In genomic region chr12:10749700-10750384, GRCh38 we compare ENCODE assay signal across 8 cellular contexts. TPM values are rescaled to one million over a fixed set of nuclear protein-coding genes. Genes with fewer than 3 reads are reported as not detected.
DNase-seq lines count a peak whose midpoint lies in the region; ATAC-seq lines count a peak whose summit lies in the region.

No MANE protein-coding gene starts in this region.

- H3K4me1 ChIP-seq in effector memory CD4-positive, alpha-beta T cell (ENCODE audit: control insufficient read depth, insufficient read depth, low read length, poor library complexity, severe bottlenecking): no peaks in the 10 kb centered on the region

- ATAC-seq in GM19324 (IDR thresholded peaks at IDR 0.05; ENCODE audit: low FRiP score, unreplicated experiment) (peak; percentile 85), HG03520 (IDR thresholded peaks at IDR 0.05; ENCODE audit: unreplicated experiment) (peak; percentile 79), memory B cell (ENCODE audit: low read depth) (peak; percentile 86)

- no peaks in the 10 kb centered on the region for H3K36me3 ChIP-seq in effector memory CD4-positive, alpha-beta T cell (ENCODE audit: control insufficient read depth, insufficient read depth, low read length)

- peaks cover 49% of the 10 kb centered on the region for H3K27me3 Mint-ChIP-seq in activated CD4-positive, alpha-beta memory T cell treated with anti-CD3 and anti-CD28 coated beads, Interleukin-2, amount 10 ng/mL, durations not matched to agents 7 days and 5 days
- H3K27me3 Mint-ChIP-seq in memory B cell: peaks cover 13% of the 10 kb centered on the region

- H3K4me3 Mint-ChIP-seq in activated CD4-positive, alpha-beta memory T cell treated with anti-CD3 and anti-CD28 coated beads, Interleukin-2, amount 10 ng/mL, durations not matched to agents 7 days and 5 days: peak overlapping the region; percentile 56
- peak overlapping the region; percentile 54 for H3K4me3 Mint-ChIP-seq in memory B cell

- no peaks in the 10 kb centered on the region for H3K9me3 Mint-ChIP-seq in activated CD4-positive, alpha-beta memory T cell treated with anti-CD3 and anti-CD28 coated beads, Interleukin-2, amount 10 ng/mL, durations not matched to agents 7 days and 5 days
- H3K9me3 Mint-ChIP-seq in memory B cell: no peaks in the 10 kb centered on the region

- DNase-seq in C1 segment of cervical spinal cord (lab: John Stamatoyannopoulos, UW) (peak in 13 of 14 donors; percentile 8 to 80 (median 49)), NCI-H748 treated with DMSO at 0.1 percent for 48 hours (lab: John Stamatoyannopoulos, UW) (peak; percentile 60), memory B cell (ENCODE audit: low spot score in 2 of 2) (peak; percentile 49 to 60)
- DNase-seq in activated CD4-positive, alpha-beta memory T cell treated with anti-CD3 and anti-CD28 coated beads, Interleukin-2, amount 10 ng/mL, durations not matched to agents 7 days and 5 days: peak; percentile 70
- peak; percentile 10 to 25 (median 24) for DNase-seq in effector memory CD4-positive, alpha-beta T cell
- DNase-seq in stimulated activated CD8-positive, alpha-beta memory T cell treated with anti-CD3 and anti-CD28 coated beads, Interleukin-12 subunit alpha, Interleukin-12 subunit beta, amount 100 ng/mL, for 4 hours (ENCODE audit: low read depth): peak; percentile 28

- no peaks in the 10 kb centered on the region for H3K9me3 ChIP-seq in effector memory CD4-positive, alpha-beta T cell (ENCODE audit: control insufficient read depth, low read length)

- no peaks in the 10 kb centered on the region for H3K36me3 Mint-ChIP-seq in activated CD4-positive, alpha-beta memory T cell treated with anti-CD3 and anti-CD28 coated beads, Interleukin-2, amount 10 ng/mL, durations not matched to agents 7 days and 5 days (ENCODE audit: low read depth)
- H3K36me3 Mint-ChIP-seq in memory B cell: no peaks in the 10 kb centered on the region

- H3K4me3 ChIP-seq in effector memory CD4-positive, alpha-beta T cell (ENCODE audit: insufficient read depth, low read depth, low read length, poor library complexity, severe bottlenecking): no peak overlapping the region

- no peak overlapping the region for H3K27ac ChIP-seq in effector memory CD4-positive, alpha-beta T cell (ENCODE audit: insufficient read depth, low read length, poor library complexity, severe bottlenecking)

- H3K27me3 ChIP-seq in effector memory CD4-positive, alpha-beta T cell (replicated peaks; ENCODE audit: control insufficient read depth, insufficient read depth, low read length, poor library complexity, severe bottlenecking): peaks cover 3% of the 10 kb centered on the region

- H3K4me1 Mint-ChIP-seq in activated CD4-positive, alpha-beta memory T cell treated with anti-CD3 and anti-CD28 coated beads, Interleukin-2, amount 10 ng/mL, durations not matched to agents 7 days and 5 days: peaks cover 15% of the 10 kb centered on the region
- H3K4me1 Mint-ChIP-seq in memory B cell: peaks cover 7% of the 10 kb centered on the region

- H3K27ac Mint-ChIP-seq in activated CD4-positive, alpha-beta memory T cell treated with anti-CD3 and anti-CD28 coated beads, Interleukin-2, amount 10 ng/mL, durations not matched to agents 7 days and 5 days: no peak overlapping the region
- no peak overlapping the region for H3K27ac Mint-ChIP-seq in memory B cell

- POLR2A ChIA-PET in activated CD4-positive, alpha-beta memory T cell treated with anti-CD3 and anti-CD28 coated beads, Interleukin-2, amount 10 ng/mL, durations not matched to agents 7 days and 5 days (lab: Charles Lee): interaction anchor here (0.6 to 2.1 kb wide), 2 partner anchors 137 to 422 kb away, joined by 3 to 4 read pairs; partner anchors contain the start of gene SMIM10L1

- CTCF ChIA-PET in activated CD4-positive, alpha-beta memory T cell treated with anti-CD3 and anti-CD28 coated beads, Interleukin-2, amount 10 ng/mL, durations not matched to agents 7 days and 5 days (lab: Charles Lee): interaction anchor here (0.7 to 2.4 kb wide), 17 partner anchors 10 to 757 kb away, joined by 3 to 15 read pairs (median 4); partner anchors contain the start of genes MAGOHB, SMIM10L1 and YBX3

RNA-seq across cellular contexts. Expression of gene YBX3, which starts 26.7 kb away (rescaled TPM):
- total RNA-seq in activated CD4-positive, alpha-beta memory T cell treated with anti-CD3 and anti-CD28 coated beads, Interleukin-2, amount 10 ng/mL, durations not matched to agents 7 days and 5 days: 10 to 100 TPM; 38.4 to 46.4 TPM

RNA-seq across cellular contexts. Expression of gene TAS2R7, which starts 52.6 kb away (rescaled TPM):
- total RNA-seq in activated CD4-positive, alpha-beta memory T cell treated with anti-CD3 and anti-CD28 coated beads, Interleukin-2, amount 10 ng/mL, durations not matched to agents 7 days and 5 days: not detected

RNA-seq across cellular contexts. Expression of gene TAS2R8, which starts 57.2 kb away (rescaled TPM):
- not detected for total RNA-seq in activated CD4-positive, alpha-beta memory T cell treated with anti-CD3 and anti-CD28 coated beads, Interleukin-2, amount 10 ng/mL, durations not matched to agents 7 days and 5 days
